In the genomic region with DNA sequence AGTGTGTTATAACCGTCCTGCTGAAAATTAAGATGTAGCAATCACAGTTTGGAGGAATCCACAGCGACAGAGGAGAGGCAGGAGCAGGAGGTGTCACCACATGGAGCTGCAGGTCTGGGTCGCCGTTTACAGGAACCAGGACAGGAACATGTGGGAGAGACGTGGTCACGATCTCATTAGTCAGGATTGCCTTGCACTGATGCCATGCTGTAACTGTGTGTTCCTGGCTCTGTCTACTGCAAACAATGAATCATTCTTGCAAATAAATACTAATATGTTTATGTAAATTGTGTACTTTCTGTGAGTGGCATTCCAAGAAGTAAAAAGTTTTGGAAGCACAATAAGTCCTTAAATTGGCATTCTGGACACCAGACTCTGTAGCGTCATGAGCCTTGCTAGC, we compare ENCODE assay signal across 18 cellular contexts.
A peak's percentile ranks its signal among the peaks of the same experiment; 100 is the strongest.
DNase-seq lines count a peak whose midpoint lies in the region; ATAC-seq lines count a peak whose summit lies in the region.
"Had no signal": no experiment of that assay in that cellular context is flagged by ENCODE, and none has a peak within 500 bp of the region (broad histone marks: within the 10 kb centered on the region; RNA-seq: fewer than 3 reads in every experiment).

No MANE protein-coding gene starts in this region.

- peak overlapping the region in 1 of 3 donors; percentile 46 for H3K27ac Mint-ChIP-seq in CD4-positive, CD25-positive, alpha-beta regulatory T cell
- peak overlapping the region; percentile 81 for H3K27ac Mint-ChIP-seq in activated T-helper 17 cell treated with anti-CD3 and anti-CD28 coated beads, Interleukin-2, amount 50 U/mL, for 72 hours
- H3K27ac Mint-ChIP-seq: IgD-negative memory B cell, mesothelial cell of epicardium had no signal

- H3K27ac ChIP-seq in CD4-positive, CD25-positive, alpha-beta regulatory T cell (ENCODE audit: insufficient read depth, low read length, poor library complexity, severe bottlenecking), result no peak overlapping the region
- H3K27ac ChIP-seq: BLaER1 had no signal

- H3K36me3 Mint-ChIP-seq in CD4-positive, CD25-positive, alpha-beta regulatory T cell, result peaks cover 24% of the 10 kb centered on the region
- peaks cover 28% of the 10 kb centered on the region for H3K36me3 Mint-ChIP-seq in activated T-helper 17 cell treated with anti-CD3 and anti-CD28 coated beads, Interleukin-2, amount 50 U/mL, for 72 hours (ENCODE audit: low read depth)
- H3K36me3 Mint-ChIP-seq: mesothelial cell of epicardium had no signal

- H3K27me3 Mint-ChIP-seq in CD4-positive, CD25-positive, alpha-beta regulatory T cell, result no peaks in the 10 kb centered on the region
- no peaks in the 10 kb centered on the region for H3K27me3 Mint-ChIP-seq in activated T-helper 17 cell treated with anti-CD3 and anti-CD28 coated beads, Interleukin-2, amount 50 U/mL, for 72 hours
- H3K27me3 Mint-ChIP-seq: IgD-negative memory B cell had no signal

- H3K27me3 ChIP-seq in CD4-positive, CD25-positive, alpha-beta regulatory T cell (ENCODE audit: control insufficient read depth, insufficient read depth, low read length), result no peaks in the 10 kb centered on the region
- H3K27me3 ChIP-seq: BLaER1 had no signal

- H3K9me3 ChIP-seq in CD4-positive, CD25-positive, alpha-beta regulatory T cell (ENCODE audit: control insufficient read depth in 2 of 2, low read length in 2 of 2), result no peaks in the 10 kb centered on the region
- H3K9me3 ChIP-seq: BLaER1 had no signal

- H3K4me1 Mint-ChIP-seq in CD4-positive, CD25-positive, alpha-beta regulatory T cell, result peaks cover 20 to 79% (median 62%) of the 10 kb centered on the region in 4 donors
- peaks cover 59% of the 10 kb centered on the region for H3K4me1 Mint-ChIP-seq in activated T-helper 17 cell treated with anti-CD3 and anti-CD28 coated beads, Interleukin-2, amount 50 U/mL, for 72 hours
- H3K4me1 Mint-ChIP-seq: mesothelial cell of epicardium had no signal

- no peak overlapping the region for H3K4me3 ChIP-seq in CD4-positive, CD25-positive, alpha-beta regulatory T cell (ENCODE audit: low read depth, low read length)
- H3K4me3 ChIP-seq: BLaER1 had no signal

- H3K4me3 Mint-ChIP-seq in CD4-positive, CD25-positive, alpha-beta regulatory T cell, result peak overlapping the region in 3 of 4 donors; percentile 55 to 65 (median 62)
- H3K4me3 Mint-ChIP-seq in activated T-helper 17 cell treated with anti-CD3 and anti-CD28 coated beads, Interleukin-2, amount 50 U/mL, for 72 hours, result peak overlapping the region; percentile 80
- H3K4me3 Mint-ChIP-seq: mesothelial cell of epicardium had no signal

- peak; percentile 21 for DNase-seq in A172 (ENCODE audit: low spot score)
- DNase-seq in CD4-positive, CD25-positive, alpha-beta regulatory T cell, result no peak
- peak; percentile 53 for DNase-seq in iris pigment epithelial cell (ENCODE audit: low read depth)
- DNase-seq in NK-92 (lab: John Stamatoyannopoulos, UW; ENCODE audit: unreplicated experiment), result no peak
- DNase-seq in GOT3 (lab: John Stamatoyannopoulos, UW), result no peak
- no peak for DNase-seq in HK-2 (ENCODE audit: unreplicated experiment)
- DNase-seq in activated CD4-positive, CD25-positive, alpha-beta regulatory T cell (lab: John Stamatoyannopoulos, UW), result no peak
- DNase-seq: activated naive CD4-positive, alpha-beta T cell; DMS53; NCI-H1105; NCI-H2227 treated with DMSO at 0.1 percent for 48 hours; NK-92 treated with Interleukin-12 subunit alpha and Interleukin-12 subunit beta, amount 100 ng/mL, for 24 hours; Right ventricle myocardium superior; stimulated activated naive CD4-positive, alpha-beta T cell had no signal

- H3K4me1 ChIP-seq in CD4-positive, CD25-positive, alpha-beta regulatory T cell (ENCODE audit: control insufficient read depth, insufficient read depth, low read length, poor library complexity, severe bottlenecking), result peaks cover 61% of the 10 kb centered on the region

- H3K9me3 Mint-ChIP-seq in CD4-positive, CD25-positive, alpha-beta regulatory T cell, result peaks cover 0 to 2% (median 0%) of the 10 kb centered on the region in 7 donors
- H3K9me3 Mint-ChIP-seq in activated T-helper 17 cell treated with anti-CD3 and anti-CD28 coated beads, Interleukin-2, amount 50 U/mL, for 72 hours, result no peaks in the 10 kb centered on the region
- H3K9me3 Mint-ChIP-seq: IgD-negative memory B cell, mesothelial cell of epicardium had no signal

- ATAC-seq in CD4-positive, CD25-positive, alpha-beta regulatory T cell (ENCODE audit: low read depth in 2 of 2), result no peak
- no peak for ATAC-seq in activated T-helper 17 cell treated with anti-CD3 and anti-CD28 coated beads, Interleukin-2, amount 50 U/mL, for 72 hours (replicated peaks)

- no peaks in the 10 kb centered on the region for H3K36me3 ChIP-seq in CD4-positive, CD25-positive, alpha-beta regulatory T cell (ENCODE audit: control insufficient read depth, insufficient read depth, low read length)

Comparison
In these comparisons a context has a peak if more than half of its experiments do, and no peak if none do; other contexts are left out.
1. DNase-seq: peak in A172 (single experiment) and iris pigment epithelial cell (single experiment); none in CD4-positive, CD25-positive, alpha-beta regulatory T cell (0 of 3), NK-92 (single experiment), GOT3 (single experiment), HK-2 (single experiment) and activated CD4-positive, CD25-positive, alpha-beta regulatory T cell (0 of 4).